In genomic region chr6:143999406-143999805, GRCh38 we compare ENCODE assay signal across 23 cellular contexts. TPM values are rescaled to one million over a fixed set of nuclear protein-coding genes. Genes with fewer than 3 reads are reported as not detected.
A peak's percentile ranks its signal among the peaks of the same experiment; 100 is the strongest.
DNase-seq lines count a peak whose midpoint lies in the region; ATAC-seq and TF ChIP-seq lines count a peak whose summit lies in the region.
"Had no signal": no experiment of that assay in that cellular context is flagged by ENCODE, and none has a peak within 500 bp of the region (broad histone marks: within the 10 kb centered on the region; RNA-seq: fewer than 3 reads in every experiment).

No MANE protein-coding gene starts in this region.

- WGBS in H9 (ENCODE audit: extremely low coverage, insufficient read length, low lambda C conversion rate): no CpG with 5 or more reads among the region's 3 CpGs

- H3K23me2 ChIP-seq in H9 (ENCODE audit: insufficient read length, low read depth, low read length, poor library complexity, severe bottlenecking): no peaks in the 10 kb centered on the region

- H3K36me3 Mint-ChIP-seq in H9 (ENCODE audit: insufficient read depth in 1 of 3, low read depth in 3 of 3): peaks cover 3 to 13% (median 10%) of the 10 kb centered on the region in 3 experiments; a peak in 6 of 7 replicates
- H3K36me3 Mint-ChIP-seq: activated naive CD8-positive, alpha-beta T cell treated with anti-CD3 and anti-CD28 coated beads for 36 hours had no signal

- TF ChIP-seq CTCF in H9 (conservative IDR thresholded peaks at IDR 0.05): no peak

- H4K20me1 ChIP-seq in H9 (ENCODE audit: control insufficient read depth, insufficient read depth, insufficient read length): no peaks in the 10 kb centered on the region

- no peak overlapping the region for H3K4me3 Mint-ChIP-seq in H9
- H3K4me3 Mint-ChIP-seq: activated naive CD8-positive, alpha-beta T cell treated with anti-CD3 and anti-CD28 coated beads for 36 hours; central memory CD8-positive, alpha-beta T cell; naive B cell had no signal

- H3K18ac ChIP-seq in H9 (ENCODE audit: insufficient read length, low read depth, low read length): no peak overlapping the region

- H4K91ac ChIP-seq in H9 (ENCODE audit: insufficient read length, low read depth, low read length): no peak overlapping the region

- no peak overlapping the region for H3T11ph ChIP-seq in H9 (ENCODE audit: low read length)

- peaks cover 20% of the 10 kb centered on the region for H3K27me3 Mint-ChIP-seq in H9 (ENCODE audit: low read depth)
- H3K27me3 Mint-ChIP-seq: central memory CD8-positive, alpha-beta T cell; naive B cell had no signal

- no peaks in the 10 kb centered on the region for H3K79me1 ChIP-seq in H9 (ENCODE audit: insufficient read depth, low read depth, low read length, poor library complexity, severe bottlenecking)

- H3K56ac ChIP-seq in H9 (ENCODE audit: insufficient read length, low read depth, low read length): no peak overlapping the region

- no peak overlapping the region for H4K8ac ChIP-seq in H9 (replicated peaks; ENCODE audit: insufficient read length, low read depth, low read length)

- H3K23ac ChIP-seq in H9 (ENCODE audit: insufficient read length, low read depth, low read length): no peak overlapping the region

- peaks cover 17 to 29% of the 10 kb centered on the region in 2 experiments for H3K9me3 Mint-ChIP-seq in H9
- H3K9me3 Mint-ChIP-seq: central memory CD8-positive, alpha-beta T cell had no signal

- no peak overlapping the region for H2AK5ac ChIP-seq in H9 (ENCODE audit: insufficient read length, low read length)

- no peak overlapping the region for H3K4ac ChIP-seq in H9 (ENCODE audit: low read depth, low read length)

- ATAC-seq in HG03039 (IDR thresholded peaks at IDR 0.05; ENCODE audit: unreplicated experiment): no peak
- ATAC-seq: HCT116, pancreas had no signal

- H2BK12ac ChIP-seq in H9 (ENCODE audit: insufficient read length, low read depth, low read length): no peak overlapping the region

- H2BK15ac ChIP-seq in H9 (ENCODE audit: low read depth, low read length): no peak overlapping the region

- no peak overlapping the region for H3K27ac Mint-ChIP-seq in H9
- H3K27ac Mint-ChIP-seq: activated naive CD8-positive, alpha-beta T cell treated with anti-CD3 and anti-CD28 coated beads for 36 hours had no signal

- DNase-seq in HS-27A (ENCODE audit: low read depth) (peak; percentile 35), astrocyte of the hippocampus (ENCODE audit: low read depth, low spot score) (peak; percentile 71), fibroblast of the conjunctiva (ENCODE audit: low read depth) (peak; percentile 61), NCI-H1436 (lab: John Stamatoyannopoulos, UW) (no peak), OCI-M2 (lab: John Stamatoyannopoulos, UW; ENCODE audit: unreplicated experiment) (no peak), H9 (no peak)
- DNase-seq: activated CD4-positive, alpha-beta T cell treated with anti-CD3 and anti-CD28 coated beads, Interleukin-2, amount 50 U/mL, for 48 hours; activated naive CD8-positive, alpha-beta T cell treated with anti-CD3 and anti-CD28 coated beads for 36 hours; activated T-cell treated with anti-CD3 and anti-CD28 coated beads, Interleukin-2, amount 50 U/mL, for 48 hours; DMS153; effector CD8-positive, alpha-beta T cell; naive B cell; NCI-H1417 treated with DMSO at 0.1 percent for 48 hours; pancreas; Right ventricle myocardium superior; small intestine; T-helper 1 cell; testis; WERI-Rb-1 had no signal

- H3K14ac ChIP-seq in H9 (ENCODE audit: insufficient read depth, low read length): no peak overlapping the region

- H3K4me1 Mint-ChIP-seq in H9: peaks cover 6% of the 10 kb centered on the region in 2 experiments
- H3K4me1 Mint-ChIP-seq: activated naive CD8-positive, alpha-beta T cell treated with anti-CD3 and anti-CD28 coated beads for 36 hours; central memory CD8-positive, alpha-beta T cell; naive B cell had no signal

- no peak overlapping the region for H4K5ac ChIP-seq in H9 (ENCODE audit: insufficient read length, low read depth, low read length)

- no peak overlapping the region for H2BK120ac ChIP-seq in H9 (ENCODE audit: low read depth, low read length, poor library complexity, severe bottlenecking)

- H3K27ac ChIP-seq in H9 (ENCODE audit: insufficient read length, low read depth, low read length): no peak overlapping the region
- H3K27ac ChIP-seq: C4-2B, pancreas, testis, WERI-Rb-1 had no signal

- H3K79me2 ChIP-seq in H9 (ENCODE audit: insufficient read depth, low read length): no peaks in the 10 kb centered on the region

- no peak overlapping the region for H2AFZ ChIP-seq in H9 (ENCODE audit: low read length)

- no peak overlapping the region for H2BK20ac ChIP-seq in H9 (ENCODE audit: low read depth, low read length, poor library complexity, severe bottlenecking)

- peaks cover 4% of the 10 kb centered on the region for H3K9me3 ChIP-seq in H9 (ENCODE audit: control insufficient read depth, low read depth, low read length)
- H3K9me3 ChIP-seq: pancreas, testis had no signal

- no peak overlapping the region for H3K4me2 ChIP-seq in H9 (ENCODE audit: insufficient read depth, insufficient read length, low read length)

- no peak overlapping the region for H2BK5ac ChIP-seq in H9 (ENCODE audit: insufficient read length, low read length)

- H3K4me1 ChIP-seq in H9 (ENCODE audit: insufficient read depth, low read length): no peaks in the 10 kb centered on the region
- H3K4me1 ChIP-seq: pancreas, testis had no signal

- H3K9ac ChIP-seq in H9 (ENCODE audit: extremely low read depth, insufficient read length, low read length): no peak overlapping the region

- no peaks in the 10 kb centered on the region for H3K27me3 ChIP-seq in H9 (ENCODE audit: insufficient read depth, low read length)
- H3K27me3 ChIP-seq: pancreas, testis had no signal

RNA-seq across cellular contexts. Expression of gene PLAGL1, which starts 8.7 kb away (rescaled TPM):
- total RNA-seq in H9 (2021): 1.6 and 1.9 TPM in 2 replicates

Comparison
In these comparisons a context has a peak if more than half of its experiments do, and no peak if none do; other contexts are left out.
1. DNase-seq: peak in HS-27A (single experiment), astrocyte of the hippocampus (single experiment) and fibroblast of the conjunctiva (single experiment); none in NCI-H1436 (single experiment), OCI-M2 (single experiment) and H9 (single experiment).